ENCODE assay signal across 10 cellular contexts in genomic region chr13:33509642-33510229, GRCh38.
DNase-seq lines count a peak whose midpoint lies in the region; ATAC-seq and TF ChIP-seq lines count a peak whose summit lies in the region.
"Had no signal": no experiment of that assay in that cellular context is flagged by ENCODE, and none has a peak within 500 bp of the region (broad histone marks: within the 10 kb centered on the region; RNA-seq: fewer than 3 reads in every experiment).

No MANE protein-coding gene starts in this region.

- H3K27ac Mint-ChIP-seq in endothelial cell (ENCODE audit: unreplicated experiment), result peak overlapping the region; percentile 97

- H3K27ac ChIP-seq in Peyer's patch (peak overlapping the region in 3 of 4 donors; percentile 13 to 60 (median 32)), mesenchymal stem cell (ENCODE audit: low read length, poor library complexity, severe bottlenecking) (no peak overlapping the region), tibial artery (peak overlapping the region; percentile 79 to 89)

- peak overlapping the region in 1 of 2 experiments; percentile 2 for H3K4ac ChIP-seq in mesenchymal stem cell (ENCODE audit: low read depth in 1 of 2, low read length in 2 of 2)

- H3K4me1 ChIP-seq in Peyer's patch (no peaks in the 10 kb centered on the region), mesenchymal stem cell (ENCODE audit: control insufficient read depth, insufficient read depth, low read depth, low read length) (peaks cover 3% of the 10 kb centered on the region), tibial artery (peaks cover 0 to 46% (median 19%) of the 10 kb centered on the region in 4 donors)

- peak overlapping the region; percentile 41 for H4K91ac ChIP-seq in mesenchymal stem cell (ENCODE audit: low read length)

- TF ChIP-seq CTCF in Peyer's patch (IDR thresholded peaks at IDR 0.05), result no peak
- TF ChIP-seq CTCF in endothelial cell (IDR thresholded peaks at IDR 0.05; ENCODE audit: unreplicated experiment), result no peak
- no peak for TF ChIP-seq CTCF in tibial artery (IDR thresholded peaks at IDR 0.05)

- H3K4me3 Mint-ChIP-seq in endothelial cell (ENCODE audit: unreplicated experiment), result no peak overlapping the region

- peak overlapping the region; percentile 34 to 50 for H3K18ac ChIP-seq in mesenchymal stem cell (ENCODE audit: low read depth in 1 of 2, low read length in 2 of 2)

- peak overlapping the region in 1 of 2 experiments; percentile 79 for H3K14ac ChIP-seq in mesenchymal stem cell (ENCODE audit: low read length in 2 of 2)

- intact Hi-C loops in tibial artery (cut with DNase I; ENCODE audit: low total_unique reads), result no loop called here

- no peaks in the 10 kb centered on the region for H3K36me3 ChIP-seq in Peyer's patch
- H3K36me3 ChIP-seq in mesenchymal stem cell (ENCODE audit: control insufficient read depth in 1 of 2, insufficient read depth in 2 of 2, low read depth in 1 of 2, low read length in 2 of 2), result no peaks in the 10 kb centered on the region
- no peaks in the 10 kb centered on the region for H3K36me3 ChIP-seq in tibial artery

- H3K36me3 Mint-ChIP-seq in endothelial cell (ENCODE audit: low read depth, unreplicated experiment), result no peaks in the 10 kb centered on the region

- no peak overlapping the region for H2BK5ac ChIP-seq in mesenchymal stem cell (ENCODE audit: low read depth, low read length, poor library complexity, severe bottlenecking)

- H3K23ac ChIP-seq in mesenchymal stem cell (ENCODE audit: low read length in 2 of 2), result no peak overlapping the region

- H3K9me3 ChIP-seq in Peyer's patch (no peaks in the 10 kb centered on the region), mesenchymal stem cell (ENCODE audit: control insufficient read depth, low read length) (no peaks in the 10 kb centered on the region), tibial artery (no peaks in the 10 kb centered on the region)

- no peak for TF ChIP-seq POLR2A in Peyer's patch (IDR thresholded peaks at IDR 0.05)

- H3K4me3 ChIP-seq in Peyer's patch (no peak overlapping the region), mesenchymal stem cell (ENCODE audit: insufficient read depth in 1 of 2, low read depth in 1 of 2, low read length in 2 of 2) (no peak overlapping the region), tibial artery (peak overlapping the region; percentile 9 to 34)

- H2BK12ac ChIP-seq in mesenchymal stem cell (ENCODE audit: low read length in 2 of 2), result peak overlapping the region; percentile 46 to 80

- WGBS in mesenchymal stem cell, result 91% methylated on average over 5 of the region's 5 CpGs

- H3K27me3 Mint-ChIP-seq in endothelial cell (ENCODE audit: unreplicated experiment), result no peaks in the 10 kb centered on the region

- H2AFZ ChIP-seq in mesenchymal stem cell (ENCODE audit: low read depth, low read length), result peak overlapping the region; percentile 74

- DNase-seq in Peyer's patch (peak in 1 of 3 donors; percentile 47), endothelial cell (ENCODE audit: low spot score) (peak; percentile 28), mesenchymal stem cell (peak; percentile 43), tibial artery (peak; percentile 56 to 76), HK-2 (ENCODE audit: unreplicated experiment) (no peak), NCI-H526 (lab: John Stamatoyannopoulos, UW) (no peak)
- DNase-seq: activated CD8-positive, alpha-beta memory T cell treated with anti-CD3 and anti-CD28 coated beads, Interleukin-2, amount 50 U/mL, for 4 hours had no signal

- H2BK120ac ChIP-seq in mesenchymal stem cell (ENCODE audit: low read depth, low read length), result no peak overlapping the region

- no peak overlapping the region for H2AK5ac ChIP-seq in mesenchymal stem cell (ENCODE audit: low read length, severe bottlenecking)

- no peak overlapping the region for H3K4me2 ChIP-seq in mesenchymal stem cell (ENCODE audit: low read length, poor library complexity, severe bottlenecking)

- no peak overlapping the region for H2BK15ac ChIP-seq in mesenchymal stem cell (ENCODE audit: low read depth, poor library complexity, severe bottlenecking)

- peak overlapping the region; percentile 66 for H3K9ac ChIP-seq in mesenchymal stem cell (ENCODE audit: low read length)

- H4K8ac ChIP-seq in mesenchymal stem cell (ENCODE audit: low read length), result peak overlapping the region; percentile 46

- peaks cover 13% of the 10 kb centered on the region for H3K4me1 Mint-ChIP-seq in endothelial cell (ENCODE audit: unreplicated experiment)

- no peaks in the 10 kb centered on the region for H3K9me3 Mint-ChIP-seq in endothelial cell (ENCODE audit: unreplicated experiment)

- no peaks in the 10 kb centered on the region for H3K79me1 ChIP-seq in mesenchymal stem cell (replicated peaks; ENCODE audit: low read length, poor library complexity, severe bottlenecking)

- H3K27me3 ChIP-seq in Peyer's patch, result no peaks in the 10 kb centered on the region
- H3K27me3 ChIP-seq in mesenchymal stem cell (ENCODE audit: control insufficient read depth in 1 of 2, insufficient read depth in 1 of 2, low read length in 2 of 2), result no peaks in the 10 kb centered on the region
- no peaks in the 10 kb centered on the region for H3K27me3 ChIP-seq in tibial artery

- ATAC-seq in GM21447 (IDR thresholded peaks at IDR 0.05; ENCODE audit: unreplicated experiment), result no peak
- ATAC-seq in HG02678 (IDR thresholded peaks at IDR 0.05; ENCODE audit: unreplicated experiment), result no peak
- ATAC-seq: Panc1 had no signal

Comparison
In these comparisons a context has a peak if more than half of its experiments do, and no peak if none do; other contexts are left out.
1. DNase-seq: peak in endothelial cell (single experiment), mesenchymal stem cell (single experiment) and tibial artery (2 of 2); none in HK-2 (single experiment) and NCI-H526 (0 of 2).
2. H3K4me3 ChIP-seq: peak in tibial artery (2 of 2); none in Peyer's patch (0 of 4) and mesenchymal stem cell (0 of 2).